25 cellular contexts compared by ENCODE assay signal in the genomic region with DNA sequence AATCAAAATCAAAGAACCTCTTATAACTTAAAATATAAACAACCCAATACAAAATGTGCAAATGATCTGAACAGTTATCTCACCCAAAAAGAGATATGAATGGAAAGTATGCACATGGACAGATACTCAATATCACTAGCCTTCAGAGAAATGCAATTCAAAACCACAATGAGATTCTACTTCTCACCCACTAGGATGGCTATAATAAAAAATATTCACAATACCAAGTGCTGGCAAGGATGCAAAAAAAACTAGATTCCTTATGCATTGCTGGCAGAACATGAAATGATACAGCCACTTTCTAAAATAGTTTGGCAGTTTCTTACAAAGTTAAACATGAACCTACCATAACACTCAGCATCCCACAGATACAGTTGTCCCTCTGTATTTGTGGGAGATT.
"Had no signal": no experiment of that assay in that cellular context is flagged by ENCODE, and none has a peak within 500 bp of the region (broad histone marks: within the 10 kb centered on the region; RNA-seq: fewer than 3 reads in every experiment).

No MANE protein-coding gene starts in this region.

- ATAC-seq: activated naive CD8-positive, alpha-beta T cell treated with anti-CD3 and anti-CD28 coated beads, Interleukin-2, amount 50 U/mL, for 24 hours; activated T-cell treated with anti-CD3 and anti-CD28 coated beads, Interleukin-2, amount 50 U/mL, for 72 hours; naive thymus-derived CD4-positive, alpha-beta T cell; right lobe of liver; stimulated activated naive B cell treated with anti-CD40 and anti-IgM and Interleukin-4, amounts not matched to agents 10 μg/mL and 1 μg/mL and 100 μg/mL, for 72 hours; T-helper 17 cell had no signal

- H3K36me3 Mint-ChIP-seq: neural progenitor cell had no signal

- H3K27me3 Mint-ChIP-seq: activated B cell treated with CpG ODN at 0.5 μM for 24 hours; activated naive CD8-positive, alpha-beta T cell treated with anti-CD3 and anti-CD28 coated beads, Interleukin-2, amount 50 U/mL, for 24 hours; naive thymus-derived CD4-positive, alpha-beta T cell; stimulated activated naive B cell treated with anti-CD40 and anti-IgM and Interleukin-4, amounts not matched to agents 10 μg/mL and 1 μg/mL and 100 μg/mL, for 72 hours; T-helper 17 cell had no signal

- DNase-seq: activated B cell treated with CpG ODN at 0.5 μM for 24 hours; activated CD4-positive, alpha-beta T cell treated with anti-CD3 and anti-CD28 coated beads for 4 hours; activated CD4-positive, alpha-beta T cell treated with anti-CD3 and anti-CD28 coated beads, Interleukin-2, amount 50 U/mL, for 48 hours; activated gamma-delta T cell; activated naive CD4-positive, alpha-beta T cell treated with anti-CD3 and anti-CD28 coated beads, Interleukin-2, amount 50 U/mL, for 16 hours; activated naive CD8-positive, alpha-beta T cell treated with anti-CD3 and anti-CD28 coated beads, Interleukin-2, amount 50 U/mL, for 24 hours; activated T-cell treated with anti-CD3 and anti-CD28 coated beads, Interleukin-2, amount 50 U/mL, for 72 hours; anterior cingulate cortex; cerebellar nuclear complex; cortex of kidney; glutamatergic neuron; left ventricle myocardium inferior; naive thymus-derived CD4-positive, alpha-beta T cell; posterior cingulate gyrus; right lobe of liver; small intestine; stimulated activated CD8-positive, alpha-beta memory T cell treated with anti-CD3 and anti-CD28 coated beads, Interleukin-4, amount 100 ng/mL, for 48 hours; stimulated activated naive B cell treated with anti-CD40 and anti-IgM and Interleukin-4, amounts not matched to agents 10 μg/mL and 1 μg/mL and 100 μg/mL, for 72 hours; SW 1271; T-helper 17 cell; upper lobe of left lung had no signal

- H3K4me1 ChIP-seq: right lobe of liver, upper lobe of left lung had no signal

- H3K4me3 ChIP-seq: hepatocyte, left ventricle myocardium inferior, neural progenitor cell, right lobe of liver, thoracic aorta, upper lobe of left lung had no signal

- H3K9me3 Mint-ChIP-seq: activated B cell treated with CpG ODN at 0.5 μM for 24 hours, neural progenitor cell had no signal

- H3K27me3 ChIP-seq: hepatocyte, neural progenitor cell, right lobe of liver, upper lobe of left lung had no signal

- H3K9me3 ChIP-seq: left ventricle myocardium inferior, right lobe of liver, thoracic aorta, upper lobe of left lung had no signal

- H3K27ac ChIP-seq: epithelial cell of prostate, hepatocyte, left ventricle myocardium inferior, neural progenitor cell, right lobe of liver, thoracic aorta, upper lobe of left lung had no signal

- H3K4me1 Mint-ChIP-seq: activated B cell treated with CpG ODN at 0.5 μM for 24 hours; neural progenitor cell; stimulated activated naive B cell treated with anti-CD40 and anti-IgM and Interleukin-4, amounts not matched to agents 10 μg/mL and 1 μg/mL and 100 μg/mL, for 72 hours; T-helper 17 cell had no signal

- H3K27ac Mint-ChIP-seq: activated B cell treated with CpG ODN at 0.5 μM for 24 hours; activated naive CD8-positive, alpha-beta T cell treated with anti-CD3 and anti-CD28 coated beads, Interleukin-2, amount 50 U/mL, for 24 hours; activated T-cell treated with anti-CD3 and anti-CD28 coated beads, Interleukin-2, amount 50 U/mL, for 72 hours; naive thymus-derived CD4-positive, alpha-beta T cell; neural progenitor cell; stimulated activated naive B cell treated with anti-CD40 and anti-IgM and Interleukin-4, amounts not matched to agents 10 μg/mL and 1 μg/mL and 100 μg/mL, for 72 hours; T-helper 17 cell had no signal

- H3K79me2 ChIP-seq: hepatocyte had no signal

- H3K4me2 ChIP-seq: hepatocyte, neural progenitor cell had no signal

- H3K36me3 ChIP-seq: left ventricle myocardium inferior, neural progenitor cell, right lobe of liver, thoracic aorta, upper lobe of left lung had no signal

- H3K4me3 Mint-ChIP-seq: activated B cell treated with CpG ODN at 0.5 μM for 24 hours; activated naive CD8-positive, alpha-beta T cell treated with anti-CD3 and anti-CD28 coated beads, Interleukin-2, amount 50 U/mL, for 24 hours; activated T-cell treated with anti-CD3 and anti-CD28 coated beads, Interleukin-2, amount 50 U/mL, for 72 hours; naive thymus-derived CD4-positive, alpha-beta T cell; neural progenitor cell; stimulated activated naive B cell treated with anti-CD40 and anti-IgM and Interleukin-4, amounts not matched to agents 10 μg/mL and 1 μg/mL and 100 μg/mL, for 72 hours; T-helper 17 cell had no signal

- H3K9ac ChIP-seq: neural progenitor cell had no signal

- H2AFZ ChIP-seq: hepatocyte, neural progenitor cell had no signal
